9 cellular contexts compared by ENCODE assay signal in genomic region chr11:26993965-26994446, GRCh38. TPM values are rescaled to one million over a fixed set of nuclear protein-coding genes. Genes with fewer than 3 reads are reported as not detected.
DNase-seq lines count a peak whose midpoint lies in the region; ATAC-seq and TF ChIP-seq lines count a peak whose summit lies in the region.
"Had no signal": no experiment of that assay in that cellular context is flagged by ENCODE, and none has a peak within 500 bp of the region (broad histone marks: within the 10 kb centered on the region; RNA-seq: fewer than 3 reads in every experiment).

Gene FIBIN, plus strand, starts transcription at chr11:26994112. Its CDS starts 415 bp downstream, at chr11:26994527.

- POLR2A ChIA-PET in activated CD8-positive, alpha-beta T cell treated with anti-CD3 and anti-CD28 coated beads for 36 hours (lab: Charles Lee), result no interaction called here

- no peaks in the 10 kb centered on the region for H3K9me3 ChIP-seq in thyroid gland

- DNase-seq in NCI-H2227 (lab: John Stamatoyannopoulos, UW; ENCODE audit: unreplicated experiment) (peak; percentile 49), epidermal melanocyte (ENCODE audit: insufficient read length, low spot score) (peak; percentile 20), medulla oblongata (ENCODE audit: extremely low spot score) (peak; percentile 52), thyroid gland (peak; percentile 45 to 49), NOMO-1 treated with dmso at 0.1 percent for 144 hours (lab: John Stamatoyannopoulos, UW; ENCODE audit: unreplicated experiment) (no peak), NCI-H526 treated with DMSO at 0.1 percent for 48 hours (lab: John Stamatoyannopoulos, UW) (no peak)
- no peak for DNase-seq in activated CD8-positive, alpha-beta T cell treated with anti-CD3 and anti-CD28 coated beads for 36 hours
- DNase-seq: NCI-H510A treated with DMSO at 0.1 percent for 48 hours had no signal

- no peaks in the 10 kb centered on the region for H3K36me3 Mint-ChIP-seq in activated CD8-positive, alpha-beta T cell treated with anti-CD3 and anti-CD28 coated beads for 36 hours (ENCODE audit: low read depth)

- WGBS in thyroid gland, 2 donors, result 1 to 4% methylated on average over 5 to 7 of the region's 21 CpGs

- peak within 1 kb of the TSS; percentile 48 to 78 (median 73) for H3K27ac ChIP-seq in thyroid gland

- TF ChIP-seq CTCF in thyroid gland (IDR thresholded peaks at IDR 0.05), result no peak
- TF ChIP-seq CTCF in activated CD8-positive, alpha-beta T cell treated with anti-CD3 and anti-CD28 coated beads for 36 hours (IDR thresholded peaks at IDR 0.05), result no peak

- H3K9me3 Mint-ChIP-seq in activated CD8-positive, alpha-beta T cell treated with anti-CD3 and anti-CD28 coated beads for 36 hours, result no peaks in the 10 kb centered on the region

- H3K36me3 ChIP-seq in thyroid gland, result no peaks in the 10 kb centered on the region

- no peak within 1 kb of the TSS for H3K27ac Mint-ChIP-seq in activated CD8-positive, alpha-beta T cell treated with anti-CD3 and anti-CD28 coated beads for 36 hours

- TF ChIP-seq POLR2A in thyroid gland (IDR thresholded peaks at IDR 0.05), result peak in 1 of 2 donors; percentile 70

- H3K4me1 Mint-ChIP-seq in activated CD8-positive, alpha-beta T cell treated with anti-CD3 and anti-CD28 coated beads for 36 hours (ENCODE audit: low read depth), result no peaks in the 10 kb centered on the region

- CTCF ChIA-PET in activated CD8-positive, alpha-beta T cell treated with anti-CD3 and anti-CD28 coated beads for 36 hours (lab: Charles Lee), result interaction anchor here (1.1 kb wide), 1 partner anchor 185 kb away, joined by 3 read pairs; no protein-coding TSS in a partner anchor

- no peaks in the 10 kb centered on the region for H3K27me3 Mint-ChIP-seq in activated CD8-positive, alpha-beta T cell treated with anti-CD3 and anti-CD28 coated beads for 36 hours

- intact Hi-C loops in thyroid gland (cut with DNase I), result no loop called here
- intact Hi-C loops in activated CD8-positive, alpha-beta T cell treated with anti-CD3 and anti-CD28 coated beads for 36 hours (cut with micrococcal nuclease), result no loop called here

- H3K4me3 Mint-ChIP-seq in activated CD8-positive, alpha-beta T cell treated with anti-CD3 and anti-CD28 coated beads for 36 hours, result no peak within 1 kb of the TSS

- peaks cover 5 to 6% of the 10 kb centered on the region in 2 donors for H3K4me1 ChIP-seq in thyroid gland

- H3K4me3 ChIP-seq in thyroid gland (replicated peaks in 1 of 3), result peak within 1 kb of the TSS; percentile 20 to 60 (median 49)

- ATAC-seq in HG02885 (IDR thresholded peaks at IDR 0.05; ENCODE audit: poor library complexity, unreplicated experiment), result no peak
- no peak for ATAC-seq in activated CD8-positive, alpha-beta T cell treated with anti-CD3 and anti-CD28 coated beads for 36 hours

- no peaks in the 10 kb centered on the region for H3K27me3 ChIP-seq in thyroid gland

RNA-seq across cellular contexts. Expression of gene FIBIN, which starts in this region (rescaled TPM):
- 10 to 100 TPM; 15.3 to 24.7 (median 19.8) TPM for total RNA-seq in thyroid gland
- total RNA-seq in activated CD8-positive, alpha-beta T cell treated with anti-CD3 and anti-CD28 coated beads for 36 hours, result not detected

Comparison
In these comparisons a context has a peak if more than half of its experiments do, and no peak if none do; other contexts are left out.
1. RNA of gene FIBIN (total RNA-seq): 15.3 to 24.7 TPM in thyroid gland; not detected in activated CD8-positive, alpha-beta T cell treated with anti-CD3 and anti-CD28 coated beads for 36 hours; every median in the first group is over 10 times any median in the second.
2. DNase-seq: peak in NCI-H2227 (single experiment), epidermal melanocyte (single experiment), medulla oblongata (single experiment) and thyroid gland (2 of 2); none in NOMO-1 treated with dmso at 0.1 percent for 144 hours (single experiment), activated CD8-positive, alpha-beta T cell treated with anti-CD3 and anti-CD28 coated beads for 36 hours (single experiment) and NCI-H526 treated with DMSO at 0.1 percent for 48 hours (single experiment).